Comparison of ENCODE assay signal across 17 cellular contexts in the genomic region with DNA sequence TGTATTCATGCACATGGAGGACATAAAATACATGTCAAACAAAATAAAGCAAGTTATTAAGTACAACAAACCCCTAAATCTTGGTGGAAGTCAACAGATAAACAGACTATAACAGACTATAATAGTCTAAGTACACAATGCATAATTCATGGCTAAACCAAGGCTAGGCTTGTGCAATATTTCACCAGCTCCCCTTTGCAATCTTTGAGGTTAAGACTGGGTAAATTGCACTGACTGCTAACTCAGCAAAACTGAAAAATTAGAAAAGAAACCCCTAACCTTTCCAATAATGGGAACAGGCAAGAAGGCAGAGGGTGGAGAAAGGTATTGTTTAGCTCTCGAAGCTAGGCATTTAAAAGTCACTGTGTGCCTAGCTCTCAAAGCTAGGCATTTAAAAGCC.
A peak's percentile ranks its signal among the peaks of the same experiment; 100 is the strongest.
DNase-seq lines count a peak whose midpoint lies in the region; ATAC-seq lines count a peak whose summit lies in the region.
"Had no signal": no experiment of that assay in that cellular context is flagged by ENCODE, and none has a peak within 500 bp of the region (broad histone marks: within the 10 kb centered on the region; RNA-seq: fewer than 3 reads in every experiment).

No MANE protein-coding gene starts in this region.

- peak overlapping the region in 1 of 2 experiments; percentile 40 for H3K18ac ChIP-seq in mesenchymal stem cell (ENCODE audit: low read depth in 1 of 2, low read length in 2 of 2)

- peak; percentile 3 for DNase-seq in M059J (ENCODE audit: low read depth)
- peak; percentile 33 for DNase-seq in NCI-H748 (lab: John Stamatoyannopoulos, UW; ENCODE audit: unreplicated experiment)
- DNase-seq in SKM-1 treated with dmso at 0.1 percent for 144 hours (lab: John Stamatoyannopoulos, UW; ENCODE audit: unreplicated experiment) = peak; percentile 58
- DNase-seq in mesenchymal stem cell = peak; percentile 58
- no peak for DNase-seq in activated CD8-positive, alpha-beta memory T cell treated with anti-CD3 and anti-CD28 coated beads for 24 hours
- DNase-seq: Caco-2, GDM1, GOT3, KBM-7, NCI-H1105 treated with DMSO at 0.1 percent for 48 hours, NCI-H1694, NCI-H2081 treated with DMSO at 0.1 percent for 48 hours, NCI-H446 treated with DMSO at 0.1 percent for 48 hours, NCI-H774 had no signal

- H3K23ac ChIP-seq in mesenchymal stem cell (ENCODE audit: low read length in 2 of 2) = no peak overlapping the region

- H2AK5ac ChIP-seq in mesenchymal stem cell (ENCODE audit: low read length, severe bottlenecking) = no peak overlapping the region

- no peak overlapping the region for H2AFZ ChIP-seq in mesenchymal stem cell (ENCODE audit: low read depth, low read length)

- no peaks in the 10 kb centered on the region for H3K27me3 ChIP-seq in mesenchymal stem cell (ENCODE audit: control insufficient read depth in 1 of 2, insufficient read depth in 1 of 2, low read length in 2 of 2)

- no peak overlapping the region for H3K14ac ChIP-seq in mesenchymal stem cell (ENCODE audit: low read length in 2 of 2)

- no peak overlapping the region for H3K4ac ChIP-seq in mesenchymal stem cell (ENCODE audit: low read depth in 1 of 2, low read length in 2 of 2)

- no CpG with 5 or more reads among the region's 1 CpG for WGBS in mesenchymal stem cell

- peaks cover 1% of the 10 kb centered on the region for H3K4me1 ChIP-seq in mesenchymal stem cell (ENCODE audit: control insufficient read depth, insufficient read depth, low read depth, low read length)

- H2BK120ac ChIP-seq in mesenchymal stem cell (ENCODE audit: low read depth, low read length) = no peak overlapping the region

- H4K91ac ChIP-seq in mesenchymal stem cell (ENCODE audit: low read length) = no peak overlapping the region

- no peak overlapping the region for H3K4me3 ChIP-seq in mesenchymal stem cell (ENCODE audit: insufficient read depth in 1 of 2, low read depth in 1 of 2, low read length in 2 of 2)

- H2BK15ac ChIP-seq in mesenchymal stem cell (ENCODE audit: low read depth, poor library complexity, severe bottlenecking) = no peak overlapping the region

- no peak for ATAC-seq in GM19467 (IDR thresholded peaks at IDR 0.05; ENCODE audit: unreplicated experiment)
- ATAC-seq in GM21423 (IDR thresholded peaks at IDR 0.05; ENCODE audit: unreplicated experiment) = no peak
- ATAC-seq: Panc1 had no signal

- no peaks in the 10 kb centered on the region for H3K79me1 ChIP-seq in mesenchymal stem cell (replicated peaks; ENCODE audit: low read length, poor library complexity, severe bottlenecking)

- no peaks in the 10 kb centered on the region for H3K9me3 ChIP-seq in mesenchymal stem cell (ENCODE audit: control insufficient read depth, low read length)
- H3K9me3 ChIP-seq: Caco-2 had no signal

- no peak overlapping the region for H2BK12ac ChIP-seq in mesenchymal stem cell (ENCODE audit: low read length in 2 of 2)

- H3K27ac ChIP-seq in mesenchymal stem cell (ENCODE audit: low read length, poor library complexity, severe bottlenecking) = no peak overlapping the region

- no peak overlapping the region for H3K9ac ChIP-seq in mesenchymal stem cell (ENCODE audit: low read length)

- no peak overlapping the region for H2BK5ac ChIP-seq in mesenchymal stem cell (ENCODE audit: low read depth, low read length, poor library complexity, severe bottlenecking)

- H4K8ac ChIP-seq in mesenchymal stem cell (ENCODE audit: low read length) = no peak overlapping the region

- H3K36me3 ChIP-seq in mesenchymal stem cell (ENCODE audit: control insufficient read depth in 1 of 2, insufficient read depth in 2 of 2, low read depth in 1 of 2, low read length in 2 of 2) = no peaks in the 10 kb centered on the region

- H3K4me2 ChIP-seq in mesenchymal stem cell (ENCODE audit: low read length, poor library complexity, severe bottlenecking) = no peak overlapping the region
